ENCODE assay signal across 8 cellular contexts in the genomic region with DNA sequence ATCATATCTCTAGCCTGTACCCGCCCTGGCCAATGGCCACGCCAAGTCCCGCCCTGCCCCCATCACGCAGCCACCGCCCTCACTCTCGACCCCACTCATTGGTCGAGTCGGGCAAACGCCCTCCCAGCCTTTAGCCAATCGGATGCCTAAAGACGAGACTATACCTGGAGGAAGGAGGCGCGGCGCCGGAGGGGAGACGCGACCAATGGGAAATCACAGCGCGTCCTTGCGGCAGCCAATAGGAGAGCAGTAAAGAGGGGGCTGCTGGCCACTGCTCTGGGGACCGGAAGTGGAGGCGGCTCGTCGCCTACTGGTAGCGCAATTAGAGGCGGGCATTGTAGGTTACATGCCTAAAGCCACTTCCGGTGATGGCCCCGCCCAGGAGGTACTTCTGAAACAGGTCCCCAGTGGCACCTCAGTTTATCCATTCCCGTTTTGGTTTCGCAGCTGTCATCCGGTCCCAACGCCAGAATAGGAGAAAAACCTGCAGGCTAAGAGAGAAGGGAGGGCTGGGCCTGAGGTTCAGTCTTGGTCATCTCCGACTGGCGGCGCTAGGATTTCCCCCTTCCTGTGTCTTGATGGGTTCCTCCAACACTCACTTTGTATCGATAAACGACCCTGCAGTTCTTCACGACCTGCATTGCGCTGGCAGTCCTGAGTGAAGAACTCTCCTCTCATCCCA. TPM values are rescaled to one million over a fixed set of nuclear protein-coding genes. Genes with fewer than 3 reads are reported as not detected.
DNase-seq lines count a peak whose midpoint lies in the region; ATAC-seq, FAIRE-seq and TF ChIP-seq lines count a peak whose summit lies in the region.

No MANE protein-coding gene starts in this region.

- H3K9me3 ChIP-seq in adrenal gland (replicated peaks in 1 of 3) = no peaks in the 10 kb centered on the region
- no peaks in the 10 kb centered on the region for H3K9me3 ChIP-seq in parathyroid adenoma (ENCODE audit: control insufficient read depth, low read length)
- H3K9me3 ChIP-seq in tibial nerve = no peaks in the 10 kb centered on the region

- H3K27me3 ChIP-seq in adrenal gland (no peaks in the 10 kb centered on the region), parathyroid adenoma (ENCODE audit: control insufficient read depth, insufficient read depth, low read length) (no peaks in the 10 kb centered on the region), tibial nerve (no peaks in the 10 kb centered on the region)

- intact Hi-C loops in adrenal gland (cut with DNase I) = no loop called here
- intact Hi-C loops in cardiac septum (cut with DNase I) = loop anchor here (1.0 to 10.0 kb wide), 5 partner anchors 69 to 1187 kb away; a partner anchor contains a TSS

- H3K27ac ChIP-seq in adrenal gland = peak overlapping the region; percentile 48 to 95 (median 93)
- peak overlapping the region; percentile 96 for H3K27ac ChIP-seq in parathyroid adenoma
- peak overlapping the region; percentile 97 to 99 (median 98) for H3K27ac ChIP-seq in tibial nerve

- peaks cover 3% of the 10 kb centered on the region for H3K79me2 ChIP-seq in parathyroid adenoma

- H3K36me3 ChIP-seq in adrenal gland (replicated peaks in 1 of 2) (peaks cover 0 to 14% of the 10 kb centered on the region in 2 donors), parathyroid adenoma (ENCODE audit: control insufficient read depth, insufficient read depth, low read length) (no peaks in the 10 kb centered on the region), tibial nerve (no peaks in the 10 kb centered on the region)

- WGBS in adrenal gland, 4 donors = 0 to 1% (median 0%) methylated on average over 27 to 39 of the region's 39 CpGs
- 0 to 1% methylated on average over 32 to 39 of the region's 39 CpGs for WGBS in tibial nerve, 2 donors

- H3K4me1 ChIP-seq in adrenal gland (replicated peaks in 1 of 2) = peaks cover 19 to 58% of the 10 kb centered on the region in 2 donors
- H3K4me1 ChIP-seq in parathyroid adenoma = peaks cover 7% of the 10 kb centered on the region
- H3K4me1 ChIP-seq in tibial nerve = peaks cover 0 to 60% (median 30%) of the 10 kb centered on the region in 4 donors

- TF ChIP-seq EP300 in tibial nerve (IDR thresholded peaks at IDR 0.05) = peak; percentile 82 to 93

- H3K9ac ChIP-seq in parathyroid adenoma = peak overlapping the region; percentile 70

- H2AFZ ChIP-seq in parathyroid adenoma = peak overlapping the region; percentile 98

- H3K4me3 ChIP-seq in adrenal gland = peak overlapping the region; percentile 33 to 69 (median 48)
- peak overlapping the region; percentile 96 for H3K4me3 ChIP-seq in parathyroid adenoma (ENCODE audit: low read depth, low read length)
- H3K4me3 ChIP-seq in tibial nerve = peak overlapping the region; percentile 64 to 85 (median 74)

- FAIRE-seq in GM12892 (lab: Jason Lieb, UNC) = peak; percentile 96

- ATAC-seq in HG02840 (IDR thresholded peaks at IDR 0.05; ENCODE audit: low FRiP score, unreplicated experiment) = peak; percentile 86

- TF ChIP-seq CTCF in adrenal gland (IDR thresholded peaks at IDR 0.05) (no peak), parathyroid adenoma (IDR thresholded peaks at IDR 0.05) (no peak), tibial nerve (IDR thresholded peaks at IDR 0.05) (peak in 2 of 5 experiments; percentile 29 to 39)

- TF ChIP-seq POLR2A in GM12892 (IDR thresholded peaks at IDR 0.05; ENCODE audit: low read depth, low read length) = peak; percentile 22; the same call in 1 of the 2 replicates
- TF ChIP-seq POLR2A in adrenal gland (IDR thresholded peaks at IDR 0.05) = peak; percentile 57 to 63
- peak in 1 of 2 donors; percentile 31 for TF ChIP-seq POLR2A in tibial nerve (IDR thresholded peaks at IDR 0.05)

- H3K4me2 ChIP-seq in parathyroid adenoma (ENCODE audit: low read length) = peak overlapping the region; percentile 98

- DNase-seq in GM12892 (ENCODE audit: insufficient read length) = peak; percentile 96
- peak; percentile 100 for DNase-seq in NCI-H1436 (lab: John Stamatoyannopoulos, UW)
- peak; percentile 100 for DNase-seq in SW480 (ENCODE audit: low spot score)
- DNase-seq in adrenal gland = peak; percentile 99 to 100 (median 100)
- DNase-seq in cardiac septum (ENCODE audit: low spot score) = peak; percentile 100
- DNase-seq in tibial nerve (ENCODE audit: low spot score in 2 of 2) = peak; percentile 99

RNA-seq across cellular contexts. Expression of a gene that starts 3.6 kb away (rescaled TPM):
- 51.5 TPM for polyA plus RNA-seq in GM12892 (2012; ENCODE audit: missing spikeins)
- 10 to 100 TPM; 36.4 to 72.0 (median 43.7) TPM for total RNA-seq in adrenal gland
- polyA plus RNA-seq in adrenal gland = 10 to 100 TPM; 11.4 to 43.1 (median 17.0) TPM
- total RNA-seq in cardiac septum = 23.4 TPM
- 10 to 100 TPM; 35.4 to 73.7 (median 39.1) TPM for total RNA-seq in tibial nerve

RNA-seq across cellular contexts. Expression of a gene that starts 29.9 kb away (rescaled TPM):
- polyA plus RNA-seq in GM12892 (2012; ENCODE audit: missing spikeins) = not detected
- total RNA-seq in adrenal gland (not detected), cardiac septum (not detected), tibial nerve (under 1 TPM in 1 of 4 donors, not detected in 3; 0.30 TPM)
- polyA plus RNA-seq in adrenal gland = under 1 TPM; 0.03 to 0.08 (median 0.04) TPM

Comparison
In these comparisons a context has a peak if more than half of its experiments do, and no peak if none do; other contexts are left out.
1. Peak in every context shown above with its lines: DNase-seq, ATAC-seq, H3K4me3 ChIP-seq and H3K27ac ChIP-seq.